ENCODE assay signal across 2 cellular contexts in genomic region chr16:24846548-24847357, GRCh38.
TF ChIP-seq lines count a peak whose summit lies in the region.

No MANE protein-coding gene starts in this region.

TF ChIP-seq in A549, 52 proteins besides CTCF, POLR2A, EP300 and RAD21 (continued from another document):
- TF ChIP-seq MAX (IDR thresholded peaks at IDR 0.05) = no peak
- TF ChIP-seq ZSCAN20 (CRISPR knock-in tag; IDR thresholded peaks at IDR 0.05) = no peak
- no peak for TF ChIP-seq NFE2L2 (conservative IDR thresholded peaks at IDR 0.05; ENCODE audit: low read length)
- TF ChIP-seq SMC3 (IDR thresholded peaks at IDR 0.05) = no peak
- no peak for TF ChIP-seq EHF (CRISPR knock-in tag; IDR thresholded peaks at IDR 0.05)
- TF ChIP-seq TFCP2L1 (CRISPR knock-in tag; IDR thresholded peaks at IDR 0.05) = no peak

TF ChIP-seq in IMR-90, 13 proteins besides CTCF, POLR2A, EP300 and RAD21:
- TF ChIP-seq USF2 (IDR thresholded peaks at IDR 0.05; ENCODE audit: low read depth, low read length) (no peak), NFE2L2 (IDR thresholded peaks at IDR 0.05; ENCODE audit: low read depth, low read length) (no peak), ELK1 (IDR thresholded peaks at IDR 0.05; ENCODE audit: borderline replicate concordance, low read depth, low read length) (no peak)
